In the genomic region with DNA sequence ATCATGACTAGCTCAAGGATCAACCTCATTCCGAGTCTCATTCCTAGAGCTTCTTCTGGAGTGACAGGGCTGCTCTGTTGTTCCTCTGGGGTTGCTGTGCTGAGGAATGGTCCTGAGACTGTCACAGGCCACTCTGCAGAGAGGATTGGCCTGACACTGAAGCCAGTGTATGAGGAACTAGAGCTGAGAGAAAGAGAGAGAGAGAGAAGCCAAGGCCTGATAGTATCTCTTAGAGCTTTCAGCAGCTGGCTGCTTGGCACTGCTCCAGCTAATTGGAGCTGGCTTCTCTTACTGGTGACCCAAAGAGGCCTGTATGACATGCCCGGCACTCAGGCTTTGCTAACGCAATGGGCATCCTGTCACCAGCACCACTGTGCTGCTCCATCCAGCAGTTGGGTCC, we compare ENCODE assay signal across 10 cellular contexts.
DNase-seq lines count a peak whose midpoint lies in the region; ATAC-seq lines count a peak whose summit lies in the region.
"Had no signal": no experiment of that assay in that cellular context is flagged by ENCODE, and none has a peak within 500 bp of the region (broad histone marks: within the 10 kb centered on the region; RNA-seq: fewer than 3 reads in every experiment).

No MANE protein-coding gene starts in this region.

- no peak overlapping the region for H3K27ac Mint-ChIP-seq in activated T-cell treated with anti-CD3 and anti-CD28 coated beads, Interleukin-2, amount 50 U/mL, for 72 hours
- H3K27ac Mint-ChIP-seq: activated B cell treated with CpG ODN at 0.5 μM for 24 hours; effector memory CD8-positive, alpha-beta T cell had no signal

- H3K27me3 Mint-ChIP-seq in activated T-cell treated with anti-CD3 and anti-CD28 coated beads, Interleukin-2, amount 50 U/mL, for 72 hours (ENCODE audit: low read depth) = no peaks in the 10 kb centered on the region

- DNase-seq in GDM1 (lab: John Stamatoyannopoulos, UW) (peak; percentile 2), amygdala (lab: John Stamatoyannopoulos, UW) (peak in 33 of 56 donors; percentile 1 to 71 (median 25)), myocyte (ENCODE audit: low read depth) (peak; percentile 87), NCI-H2171 treated with DMSO at 0.1 percent for 48 hours (lab: John Stamatoyannopoulos, UW) (no peak), DMS114 treated with DMSO at 0.1 percent for 48 hours (lab: John Stamatoyannopoulos, UW; ENCODE audit: unreplicated experiment) (no peak)
- DNase-seq in activated T-cell treated with anti-CD3 and anti-CD28 coated beads, Interleukin-2, amount 50 U/mL, for 72 hours = no peak
- DNase-seq: activated B cell treated with CpG ODN at 0.5 μM for 24 hours; effector memory CD8-positive, alpha-beta T cell had no signal

- H3K9me3 Mint-ChIP-seq in activated T-cell treated with anti-CD3 and anti-CD28 coated beads, Interleukin-2, amount 50 U/mL, for 72 hours = no peaks in the 10 kb centered on the region
- H3K9me3 Mint-ChIP-seq: activated B cell treated with CpG ODN at 0.5 μM for 24 hours; effector memory CD8-positive, alpha-beta T cell had no signal

- ATAC-seq in HG03159 (IDR thresholded peaks at IDR 0.05; ENCODE audit: unreplicated experiment) (peak; percentile 77), HG03097 (IDR thresholded peaks at IDR 0.05; ENCODE audit: low FRiP score, unreplicated experiment) (no peak)
- ATAC-seq in activated T-cell treated with anti-CD3 and anti-CD28 coated beads, Interleukin-2, amount 50 U/mL, for 72 hours (replicated peaks in 1 of 2) = no peak
- ATAC-seq: effector memory CD8-positive, alpha-beta T cell had no signal

- H3K4me1 Mint-ChIP-seq in activated T-cell treated with anti-CD3 and anti-CD28 coated beads, Interleukin-2, amount 50 U/mL, for 72 hours (ENCODE audit: low read depth) = no peaks in the 10 kb centered on the region
- H3K4me1 Mint-ChIP-seq: activated B cell treated with CpG ODN at 0.5 μM for 24 hours had no signal

- no peaks in the 10 kb centered on the region for H3K36me3 Mint-ChIP-seq in activated T-cell treated with anti-CD3 and anti-CD28 coated beads, Interleukin-2, amount 50 U/mL, for 72 hours (ENCODE audit: insufficient read depth in 2 of 2)

- H3K4me3 Mint-ChIP-seq in activated T-cell treated with anti-CD3 and anti-CD28 coated beads, Interleukin-2, amount 50 U/mL, for 72 hours = no peak overlapping the region
- H3K4me3 Mint-ChIP-seq: activated B cell treated with CpG ODN at 0.5 μM for 24 hours; effector memory CD8-positive, alpha-beta T cell had no signal

Comparison
In these comparisons a context has a peak if more than half of its experiments do, and no peak if none do; other contexts are left out.
1. DNase-seq: peak in GDM1 (single experiment), amygdala (33 of 56) and myocyte (single experiment); none in NCI-H2171 treated with DMSO at 0.1 percent for 48 hours (single experiment), activated T-cell treated with anti-CD3 and anti-CD28 coated beads, Interleukin-2, amount 50 U/mL, for 72 hours (0 of 2) and DMS114 treated with DMSO at 0.1 percent for 48 hours (single experiment).